In the genomic region with DNA sequence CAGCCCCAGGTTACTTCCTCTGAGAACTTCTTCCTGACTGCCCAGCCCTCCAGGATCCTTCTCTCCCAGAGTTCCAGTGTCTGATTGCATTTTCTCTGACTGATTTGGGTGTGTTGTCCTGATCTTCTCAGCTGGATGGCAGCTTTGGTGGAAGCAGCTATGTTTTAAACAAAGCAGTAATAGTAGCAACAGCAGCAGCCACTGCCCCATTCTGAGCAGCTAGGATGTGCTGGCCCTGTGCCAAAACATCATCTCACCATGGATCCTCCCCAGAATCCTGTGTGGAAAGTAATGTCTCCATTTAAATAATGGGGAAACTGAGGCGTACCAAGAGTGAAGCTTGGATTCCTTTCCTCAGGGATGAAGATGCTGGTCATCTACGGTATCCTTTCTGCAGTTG, we compare ENCODE assay signal across 14 cellular contexts. TPM values are rescaled to one million over a fixed set of nuclear protein-coding genes. Genes with fewer than 3 reads are reported as not detected.
DNase-seq lines count a peak whose midpoint lies in the region; ATAC-seq and TF ChIP-seq lines count a peak whose summit lies in the region.
"Had no signal": no experiment of that assay in that cellular context is flagged by ENCODE, and none has a peak within 500 bp of the region (broad histone marks: within the 10 kb centered on the region; RNA-seq: fewer than 3 reads in every experiment).

No MANE protein-coding gene starts in this region.

- no peak for ATAC-seq in activated T-cell treated with anti-CD3 and anti-CD28 coated beads, Interleukin-2, amount 50 U/mL, for 4 hours
- no peak for ATAC-seq in stimulated activated effector memory CD8-positive, alpha-beta T cell treated with anti-CD3 and anti-CD28 coated beads, Interleukin-12 subunit alpha, Interleukin-12 subunit beta, amount 100 ng/mL, for 72 hours

- peak overlapping the region; percentile 79 for H3K27ac Mint-ChIP-seq in endothelial cell (ENCODE audit: unreplicated experiment)
- H3K27ac Mint-ChIP-seq in stimulated activated effector memory CD8-positive, alpha-beta T cell treated with anti-CD3 and anti-CD28 coated beads, Interleukin-12 subunit alpha, Interleukin-12 subunit beta, amount 100 ng/mL, for 72 hours, result no peak overlapping the region

- no peaks in the 10 kb centered on the region for H3K36me3 Mint-ChIP-seq in activated T-cell treated with anti-CD3 and anti-CD28 coated beads, Interleukin-2, amount 50 U/mL, for 4 hours (ENCODE audit: insufficient read depth)
- no peaks in the 10 kb centered on the region for H3K36me3 Mint-ChIP-seq in endothelial cell (ENCODE audit: low read depth, unreplicated experiment)
- H3K36me3 Mint-ChIP-seq in stimulated activated effector memory CD8-positive, alpha-beta T cell treated with anti-CD3 and anti-CD28 coated beads, Interleukin-12 subunit alpha, Interleukin-12 subunit beta, amount 100 ng/mL, for 72 hours, result no peaks in the 10 kb centered on the region

- no peak overlapping the region for H3K4me3 ChIP-seq in H7 (ENCODE audit: insufficient read depth, low read depth, low read length)
- H3K4me3 ChIP-seq: SJCRH30 had no signal

- DNase-seq in activated T-cell treated with anti-CD3 and anti-CD28 coated beads, Interleukin-2, amount 50 U/mL, for 4 hours, result no peak
- DNase-seq in activated T-cell treated with anti-CD3 and anti-CD28 coated beads for 4 hours (no peak), NCI-H1694 (lab: John Stamatoyannopoulos, UW) (peak; percentile 19), endothelial cell (ENCODE audit: low spot score) (no peak), NCI-H2171 (lab: John Stamatoyannopoulos, UW) (no peak), H7 (no peak)
- no peak for DNase-seq in stimulated activated effector memory CD8-positive, alpha-beta T cell treated with anti-CD3 and anti-CD28 coated beads, Interleukin-12 subunit alpha, Interleukin-12 subunit beta, amount 100 ng/mL, for 72 hours (ENCODE audit: low spot score in 2 of 2)
- DNase-seq in stimulated activated naive CD4-positive, alpha-beta T cell treated with Interleukin-2 at 50 U/mL for 16 hours (lab: John Stamatoyannopoulos, UW), result no peak
- DNase-seq: activated CD4-positive, alpha-beta T cell treated with anti-CD3 and anti-CD28 coated beads, Interleukin-2, amount 50 U/mL, for 1 hour; dermis blood vessel endothelial cell; kidney glomerular epithelial cell; NCI-H524 treated with DMSO at 0.1 percent for 48 hours had no signal

- peaks cover 9% of the 10 kb centered on the region for H3K27me3 Mint-ChIP-seq in activated T-cell treated with anti-CD3 and anti-CD28 coated beads, Interleukin-2, amount 50 U/mL, for 4 hours (ENCODE audit: low read depth)
- H3K27me3 Mint-ChIP-seq in endothelial cell (ENCODE audit: unreplicated experiment), result peaks cover 28% of the 10 kb centered on the region

- H3K27me3 ChIP-seq in H7 (ENCODE audit: control insufficient read depth, insufficient read depth, low read length), result peaks cover 57% of the 10 kb centered on the region
- H3K27me3 ChIP-seq: SJCRH30 had no signal

- TF ChIP-seq CTCF in endothelial cell (IDR thresholded peaks at IDR 0.05; ENCODE audit: unreplicated experiment), result no peak

- no peaks in the 10 kb centered on the region for H3K36me3 ChIP-seq in H7 (replicated peaks; ENCODE audit: control insufficient read depth, insufficient read depth, low read length)
- H3K36me3 ChIP-seq: neutrophil, SJCRH30 had no signal

- H3K9me3 Mint-ChIP-seq in activated T-cell treated with anti-CD3 and anti-CD28 coated beads, Interleukin-2, amount 50 U/mL, for 4 hours, result no peaks in the 10 kb centered on the region
- H3K9me3 Mint-ChIP-seq in endothelial cell (ENCODE audit: unreplicated experiment), result no peaks in the 10 kb centered on the region
- H3K9me3 Mint-ChIP-seq in stimulated activated effector memory CD8-positive, alpha-beta T cell treated with anti-CD3 and anti-CD28 coated beads, Interleukin-12 subunit alpha, Interleukin-12 subunit beta, amount 100 ng/mL, for 72 hours, result no peaks in the 10 kb centered on the region

- peaks cover 25% of the 10 kb centered on the region for H3K4me1 Mint-ChIP-seq in activated T-cell treated with anti-CD3 and anti-CD28 coated beads, Interleukin-2, amount 50 U/mL, for 4 hours (ENCODE audit: low read depth)
- peaks cover 22% of the 10 kb centered on the region for H3K4me1 Mint-ChIP-seq in endothelial cell (ENCODE audit: unreplicated experiment)
- peaks cover 76% of the 10 kb centered on the region for H3K4me1 Mint-ChIP-seq in stimulated activated effector memory CD8-positive, alpha-beta T cell treated with anti-CD3 and anti-CD28 coated beads, Interleukin-12 subunit alpha, Interleukin-12 subunit beta, amount 100 ng/mL, for 72 hours

- peak overlapping the region; percentile 14 for H3K4me3 Mint-ChIP-seq in activated T-cell treated with anti-CD3 and anti-CD28 coated beads, Interleukin-2, amount 50 U/mL, for 4 hours
- H3K4me3 Mint-ChIP-seq in endothelial cell (ENCODE audit: unreplicated experiment), result peak overlapping the region; percentile 56
- H3K4me3 Mint-ChIP-seq in stimulated activated effector memory CD8-positive, alpha-beta T cell treated with anti-CD3 and anti-CD28 coated beads, Interleukin-12 subunit alpha, Interleukin-12 subunit beta, amount 100 ng/mL, for 72 hours, result peak overlapping the region; percentile 81

RNA-seq across cellular contexts. Expression of a gene that starts 46.4 kb away (rescaled TPM):
- total RNA-seq in activated T-cell treated with anti-CD3 and anti-CD28 coated beads, Interleukin-2, amount 50 U/mL, for 4 hours, result not detected
- total RNA-seq in endothelial cell (ENCODE audit: unreplicated experiment), result 0.15 TPM
- total RNA-seq in H7 (2014; rRNA removed; shearing (Covaris generic)), result 0.10 and 0.33 TPM in 2 replicates
- total RNA-seq: SJCRH30 had no signal

Comparison
In these comparisons a context has a peak if more than half of its experiments do, and no peak if none do; other contexts are left out.
1. H3K4me3 Mint-ChIP-seq: peak in every context shown above with its lines; median percentile 81 in stimulated activated effector memory CD8-positive, alpha-beta T cell treated with anti-CD3 and anti-CD28 coated beads, Interleukin-12 subunit alpha, Interleukin-12 subunit beta, amount 100 ng/mL, for 72 hours; 56 in endothelial cell; 14 in activated T-cell treated with anti-CD3 and anti-CD28 coated beads, Interleukin-2, amount 50 U/mL, for 4 hours.